Comparison of ENCODE assay signal across 8 cellular contexts in the genomic region with DNA sequence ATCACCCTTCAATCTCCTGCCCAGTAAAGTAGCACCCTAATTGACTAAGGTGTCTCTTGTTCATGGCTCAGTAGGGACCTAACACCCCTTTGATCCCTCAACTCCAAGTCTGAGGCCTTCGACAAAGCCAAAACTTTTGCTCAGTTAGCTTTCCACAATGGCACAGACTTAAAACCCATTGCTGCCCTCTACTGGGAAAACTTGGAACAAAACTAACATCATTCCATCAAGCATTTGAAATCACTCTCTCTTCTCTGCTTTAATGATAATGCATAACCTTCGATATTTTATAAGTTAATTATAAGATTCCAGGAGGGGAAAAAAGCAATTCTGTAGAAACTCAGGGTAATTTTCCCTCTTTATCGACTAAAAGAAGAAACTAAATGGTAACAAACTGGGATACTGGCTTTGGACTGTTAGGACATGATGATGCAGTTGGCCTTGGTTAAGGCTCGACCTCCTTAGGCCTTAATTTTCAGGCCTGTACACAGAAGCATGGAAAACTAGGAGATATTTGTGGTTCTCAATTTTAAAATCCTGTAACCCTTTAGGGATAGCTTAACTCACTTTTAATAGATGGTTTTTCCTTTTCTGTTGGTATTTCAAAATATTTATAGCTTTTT.
DNase-seq lines count a peak whose midpoint lies in the region; ATAC-seq and TF ChIP-seq lines count a peak whose summit lies in the region.

No MANE protein-coding gene starts in this region.

- H3K4me2 ChIP-seq in DOHH2 (ENCODE audit: low read length): no peak overlapping the region

- H3K4me1 ChIP-seq in DOHH2 (ENCODE audit: control insufficient read depth, low read length): peaks cover 8% of the 10 kb centered on the region
- no peaks in the 10 kb centered on the region for H3K4me1 ChIP-seq in RWPE2 (ENCODE audit: insufficient read depth, poor library complexity, severe bottlenecking)

- 0 out of 2 replicates have a peak, but pooled peaks cover 3% of the 10 kb centered on the region for H3F3A ChIP-seq in DOHH2 (ENCODE audit: control insufficient read depth, insufficient read depth)

- no peaks in the 10 kb centered on the region for H4K20me1 ChIP-seq in DOHH2 (ENCODE audit: control insufficient read depth, insufficient read depth, low read depth, low read length)

- H3K36me3 ChIP-seq in DOHH2 (ENCODE audit: control insufficient read depth, low read length) (peaks cover 10% of the 10 kb centered on the region), RWPE2 (ENCODE audit: low read depth) (peaks cover 34% of the 10 kb centered on the region)

- H3K79me2 ChIP-seq in DOHH2 (ENCODE audit: control insufficient read depth, low read length): no peaks in the 10 kb centered on the region

- H3K9me2 ChIP-seq in DOHH2 (replicated peaks; ENCODE audit: control insufficient read depth, low read length): no peaks in the 10 kb centered on the region

- peak; percentile 39 for TF ChIP-seq CTCF in DOHH2 (IDR thresholded peaks at IDR 0.05; ENCODE audit: low read depth, low read length, poor library complexity, severe bottlenecking)
- peak; percentile 55 for TF ChIP-seq CTCF in RWPE2 (IDR thresholded peaks at IDR 0.05; ENCODE audit: poor library complexity, severe bottlenecking)
- peak; percentile 75 for TF ChIP-seq CTCF in fibroblast of pulmonary artery (IDR thresholded peaks at IDR 0.05; ENCODE audit: low read length, missing control alignments)
- peak in 1 of 3 donors; percentile 29 for TF ChIP-seq CTCF in omental fat pad (IDR thresholded peaks at IDR 0.05)

- H3K27me3 ChIP-seq in DOHH2 (ENCODE audit: control insufficient read depth, low read length): no peaks in the 10 kb centered on the region
- no peaks in the 10 kb centered on the region for H3K27me3 ChIP-seq in RWPE2 (ENCODE audit: insufficient read depth, poor library complexity, severe bottlenecking)

- H3K4me3 ChIP-seq in DOHH2 (ENCODE audit: low read length): no peak overlapping the region
- H3K4me3 ChIP-seq in RWPE2 (ENCODE audit: severe bottlenecking): no peak overlapping the region
- no peak overlapping the region for H3K4me3 ChIP-seq in fibroblast of pulmonary artery (replicated peaks; ENCODE audit: low read depth, low read length)

- ATAC-seq in GM19438 (IDR thresholded peaks at IDR 0.05; ENCODE audit: low read depth, unreplicated experiment): peak; percentile 58
- ATAC-seq in RWPE2 (ENCODE audit: low read depth): peak; percentile 45; the same call in 2 of the 3 replicates
- ATAC-seq in omental fat pad (ENCODE audit: low FRiP score): peak; percentile 55
- ATAC-seq in HG03457 (IDR thresholded peaks at IDR 0.05; ENCODE audit: unreplicated experiment): no peak

- H3K27ac ChIP-seq in DOHH2 (ENCODE audit: low read depth, low read length) (no peak overlapping the region), RWPE2 (ENCODE audit: poor library complexity, severe bottlenecking) (no peak overlapping the region)

- DNase-seq in KG1 (lab: John Stamatoyannopoulos, UW): peak; percentile 53
- DNase-seq in RWPE2 (ENCODE audit: low spot score): no peak
- peak; percentile 84 for DNase-seq in fibroblast of pulmonary artery (ENCODE audit: low read depth)
- no peak for DNase-seq in omental fat pad (ENCODE audit: low spot score)
- DNase-seq in GM19238 (ENCODE audit: insufficient read length, low spot score): no peak

- H3K9me3 ChIP-seq in DOHH2 (ENCODE audit: control insufficient read depth, insufficient read depth, low read length) (no peaks in the 10 kb centered on the region), RWPE2 (ENCODE audit: severe bottlenecking) (no peaks in the 10 kb centered on the region)

Comparison
In these comparisons a context has a peak if more than half of its experiments do, and no peak if none do; other contexts are left out.
1. DNase-seq: peak in KG1 (single experiment) and fibroblast of pulmonary artery (single experiment); none in RWPE2 (single experiment), omental fat pad (single experiment) and GM19238 (single experiment).